In the genomic region with DNA sequence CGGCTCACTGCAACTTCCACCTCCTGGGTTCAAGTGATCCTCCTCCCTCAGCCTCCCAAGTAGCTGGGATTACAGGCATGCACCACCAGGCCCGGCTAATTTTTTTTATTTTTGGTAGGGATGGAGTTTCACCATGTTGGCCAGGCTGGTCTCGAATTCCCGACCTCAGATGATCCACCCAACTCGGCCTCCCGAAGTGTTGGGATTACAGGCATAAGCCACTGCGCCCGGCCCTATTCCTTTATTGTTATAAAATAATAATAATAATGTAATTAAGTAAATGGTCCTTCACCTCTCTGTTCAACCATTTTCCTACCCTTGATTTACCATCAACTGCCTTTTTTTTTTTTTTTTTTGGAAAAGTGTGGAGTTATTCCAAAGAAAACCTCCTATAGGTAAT, we compare ENCODE assay signal across 1 cellular context. TPM values are rescaled to one million over a fixed set of nuclear protein-coding genes. Genes with fewer than 3 reads are reported as not detected.
"Had no signal": no experiment of that assay in that cellular context is flagged by ENCODE, and none has a peak within 500 bp of the region (broad histone marks: within the 10 kb centered on the region; RNA-seq: fewer than 3 reads in every experiment).

No MANE protein-coding gene starts in this region.

RNA-seq across cellular contexts. Expression of a gene that starts 15.7 kb away (rescaled TPM):
- total RNA-seq: G401 had no signal
